Comparison of ENCODE assay signal across 8 cellular contexts in genomic region chr11:78290293-78291176, GRCh38.
DNase-seq lines count a peak whose midpoint lies in the region; TF ChIP-seq lines count a peak whose summit lies in the region.

No MANE protein-coding gene starts in this region.

- DNase-seq in activated naive CD4-positive, alpha-beta T cell treated with anti-CD3 and anti-CD28 coated beads for 36 hours = peak; percentile 45
- no peak for DNase-seq in activated naive CD4-positive, alpha-beta T cell treated with Interleukin-2 at 50 U/mL for 16 hours
- DNase-seq in SW480 (ENCODE audit: low spot score) = peak; percentile 55
- peak; percentile 95 for DNase-seq in fibroblast of villous mesenchyme (ENCODE audit: low read depth)
- DNase-seq in tibial artery = peak in 1 of 2 donors; percentile 74
- no peak for DNase-seq in activated CD4-positive, CD25-positive, alpha-beta regulatory T cell treated with anti-CD3 and anti-CD28 coated beads, Interleukin-2, amount 50 U/mL, for 72 hours
- no peak for DNase-seq in nucleus accumbens (lab: John Stamatoyannopoulos, UW)
- DNase-seq in NCI-H774 (lab: John Stamatoyannopoulos, UW) = no peak

- H3K36me3 ChIP-seq in tibial artery = no peaks in the 10 kb centered on the region

- no peaks in the 10 kb centered on the region for H3K27me3 Mint-ChIP-seq in activated naive CD4-positive, alpha-beta T cell treated with anti-CD3 and anti-CD28 coated beads for 36 hours (ENCODE audit: low read depth)

- no peak for TF ChIP-seq CTCF in fibroblast of villous mesenchyme (IDR thresholded peaks at IDR 0.05; ENCODE audit: insufficient read depth, low read depth, low read length)
- TF ChIP-seq CTCF in tibial artery (IDR thresholded peaks at IDR 0.05) = no peak

- no peaks in the 10 kb centered on the region for H3K27me3 ChIP-seq in tibial artery

- H3K4me1 ChIP-seq in tibial artery = peaks cover 0 to 23% (median 1%) of the 10 kb centered on the region in 4 donors

- peak overlapping the region; percentile 63 for H3K27ac Mint-ChIP-seq in activated naive CD4-positive, alpha-beta T cell treated with anti-CD3 and anti-CD28 coated beads for 36 hours

- no peak overlapping the region for H3K4me3 Mint-ChIP-seq in activated naive CD4-positive, alpha-beta T cell treated with anti-CD3 and anti-CD28 coated beads for 36 hours

- no peaks in the 10 kb centered on the region for H3K9me3 Mint-ChIP-seq in activated naive CD4-positive, alpha-beta T cell treated with anti-CD3 and anti-CD28 coated beads for 36 hours

- H3K4me3 ChIP-seq in fibroblast of villous mesenchyme (ENCODE audit: low read depth, low read length) (no peak overlapping the region), tibial artery (no peak overlapping the region)

- H3K9me3 ChIP-seq in tibial artery = peaks cover 0 to 6% (median 0%) of the 10 kb centered on the region in 3 donors

- intact Hi-C loops in activated naive CD4-positive, alpha-beta T cell treated with anti-CD3 and anti-CD28 coated beads for 36 hours (cut with micrococcal nuclease) = loop anchor here (2.0 to 5.0 kb wide), 3 partner anchors 37 to 103 kb away; partner anchors contain the start of genes KCTD21 and USP35
- intact Hi-C loops in tibial artery (cut with DNase I; ENCODE audit: low total_unique reads) = no loop called here

- CTCF ChIA-PET in activated naive CD4-positive, alpha-beta T cell treated with anti-CD3 and anti-CD28 coated beads for 36 hours (lab: Charles Lee) = no interaction called here

- H3K27ac ChIP-seq in tibial artery = peak overlapping the region; percentile 10 to 21

- H3K4me1 Mint-ChIP-seq in activated naive CD4-positive, alpha-beta T cell treated with anti-CD3 and anti-CD28 coated beads for 36 hours (ENCODE audit: low read depth) = peaks cover 27% of the 10 kb centered on the region

- H3K36me3 Mint-ChIP-seq in activated naive CD4-positive, alpha-beta T cell treated with anti-CD3 and anti-CD28 coated beads for 36 hours (ENCODE audit: low read depth) = peaks cover 4% of the 10 kb centered on the region

Comparison
In these comparisons a context has a peak if more than half of its experiments do, and no peak if none do; other contexts are left out.
1. DNase-seq: peak in activated naive CD4-positive, alpha-beta T cell treated with anti-CD3 and anti-CD28 coated beads for 36 hours (single experiment), SW480 (single experiment) and fibroblast of villous mesenchyme (single experiment); none in activated naive CD4-positive, alpha-beta T cell treated with Interleukin-2 at 50 U/mL for 16 hours (single experiment), activated CD4-positive, CD25-positive, alpha-beta regulatory T cell treated with anti-CD3 and anti-CD28 coated beads, Interleukin-2, amount 50 U/mL, for 72 hours (single experiment), nucleus accumbens (0 of 56) and NCI-H774 (single experiment).